1 cellular context compared by ENCODE assay signal in the genomic region with DNA sequence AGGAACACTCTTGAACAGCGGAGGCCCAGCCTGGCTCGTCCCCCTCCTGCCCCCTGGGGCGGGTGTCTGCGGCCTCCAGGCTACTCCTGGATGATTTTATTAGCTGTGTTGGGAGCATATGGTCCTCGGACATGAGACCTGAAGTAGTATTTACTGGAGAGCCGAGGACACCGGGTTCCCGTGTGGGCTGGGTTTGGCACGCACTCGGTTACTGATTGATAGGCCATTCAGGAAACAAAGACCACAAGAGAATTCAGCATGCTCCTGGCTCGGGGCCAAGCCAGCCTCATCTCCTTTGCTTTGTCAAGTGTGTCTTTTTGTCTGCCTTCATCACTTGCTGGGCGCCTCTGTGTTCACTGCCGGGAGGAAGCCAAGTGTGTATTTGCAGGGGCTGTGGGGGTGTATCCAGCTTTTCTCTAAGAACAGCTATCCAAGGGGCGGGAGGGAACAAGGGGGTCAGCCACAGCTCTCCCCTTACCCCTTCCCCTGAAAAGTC.
TF ChIP-seq lines count a peak whose summit lies in the region.

No MANE protein-coding gene starts in this region.

TF ChIP-seq in H1, 55 proteins besides CTCF, POLR2A, EP300 and RAD21 (continued from another document):
- no peak for TF ChIP-seq ATF2 (IDR thresholded peaks at IDR 0.05; ENCODE audit: low read length)
- TF ChIP-seq YY1 (IDR thresholded peaks at IDR 0.05; ENCODE audit: low read depth, low read length): no peak
- no peak for TF ChIP-seq KDM5A (IDR thresholded peaks at IDR 0.05; ENCODE audit: low read length)
